8 cellular contexts compared by ENCODE assay signal in the genomic region with DNA sequence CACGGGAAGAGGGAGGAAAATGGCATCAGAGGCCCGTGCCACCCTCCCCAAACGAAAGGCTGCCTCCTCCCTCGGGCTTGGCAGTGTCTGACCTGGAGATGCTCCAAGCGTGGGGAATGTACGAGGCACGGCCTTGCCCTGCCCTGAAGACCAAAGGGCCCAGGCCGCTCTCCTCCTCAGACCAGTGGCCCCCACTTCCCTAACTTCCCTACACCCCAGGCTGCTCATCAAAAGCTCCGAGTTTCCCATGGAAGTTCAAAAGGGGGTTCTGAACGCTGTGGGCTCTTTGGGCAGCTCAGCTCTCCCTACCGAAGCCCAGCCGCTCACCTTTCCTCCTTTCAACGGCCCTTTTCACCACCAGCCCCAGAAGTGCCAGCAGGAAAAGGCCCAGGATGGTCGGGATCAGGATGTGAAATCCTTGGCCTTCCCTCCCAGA. TPM values are rescaled to one million over a fixed set of nuclear protein-coding genes. Genes with fewer than 3 reads are reported as not detected.
A peak's percentile ranks its signal among the peaks of the same experiment; 100 is the strongest.
DNase-seq lines count a peak whose midpoint lies in the region; ATAC-seq and TF ChIP-seq lines count a peak whose summit lies in the region.

No MANE protein-coding gene starts in this region.

- H3K4me2 ChIP-seq in BLaER1 (peak overlapping the region; percentile 89), OCI-LY1 (ENCODE audit: low read length) (peak overlapping the region; percentile 39; the same call in 1 of the 2 replicates), neural cell (ENCODE audit: low read length) (peak overlapping the region; percentile 60)

- TF ChIP-seq CTCF in OCI-LY1 (IDR thresholded peaks at IDR 0.05; ENCODE audit: low read length) (no peak), neural cell (IDR thresholded peaks at IDR 0.05; ENCODE audit: poor library complexity, severe bottlenecking) (no peak)

- H3K36me3 ChIP-seq in BLaER1 (peaks cover 28% of the 10 kb centered on the region), OCI-LY1 (ENCODE audit: insufficient read depth, low read length) (no peaks in the 10 kb centered on the region), neural cell (ENCODE audit: insufficient read depth, low read length) (no peaks in the 10 kb centered on the region)

- H3K27ac ChIP-seq in BLaER1: no peak overlapping the region
- H3K27ac ChIP-seq in OCI-LY1 (ENCODE audit: low read depth, low read length, poor library complexity, severe bottlenecking): no peak overlapping the region
- H3K27ac ChIP-seq in neural cell (ENCODE audit: low read length): no peak overlapping the region

- ATAC-seq in esophagus mucosa: peak; percentile 6
- ATAC-seq in GM19452 (IDR thresholded peaks at IDR 0.05; ENCODE audit: unreplicated experiment): no peak

- H3K9me3 ChIP-seq in BLaER1 (no peaks in the 10 kb centered on the region), OCI-LY1 (ENCODE audit: low read length) (no peaks in the 10 kb centered on the region), neural cell (ENCODE audit: low read length) (no peaks in the 10 kb centered on the region)

- H3K4me3 ChIP-seq in BLaER1: peak overlapping the region; percentile 63
- no peak overlapping the region for H3K4me3 ChIP-seq in OCI-LY1 (ENCODE audit: low read depth, low read length, poor library complexity, severe bottlenecking)
- peak overlapping the region; percentile 79 for H3K4me3 ChIP-seq in neural cell (ENCODE audit: low read length)

- no peak for DNase-seq in stimulated activated naive CD4-positive, alpha-beta T cell (lab: John Stamatoyannopoulos, UW)
- DNase-seq in NOMO-1 (lab: John Stamatoyannopoulos, UW; ENCODE audit: unreplicated experiment in 2 of 2) (no peak), hypothalamus (lab: John Stamatoyannopoulos, UW) (no peak)

- peaks cover 59% of the 10 kb centered on the region for H4K20me1 ChIP-seq in BLaER1
- no peaks in the 10 kb centered on the region for H4K20me1 ChIP-seq in OCI-LY1 (ENCODE audit: insufficient read depth, low read length)
- no peaks in the 10 kb centered on the region for H4K20me1 ChIP-seq in neural cell (ENCODE audit: insufficient read depth)

- H3K9me2 ChIP-seq in OCI-LY1 (ENCODE audit: low read depth, low read length): no peaks in the 10 kb centered on the region
- no peaks in the 10 kb centered on the region for H3K9me2 ChIP-seq in neural cell (ENCODE audit: insufficient read depth, low read length)

- peaks cover 36% of the 10 kb centered on the region for H3K27me3 ChIP-seq in BLaER1
- H3K27me3 ChIP-seq in OCI-LY1 (ENCODE audit: insufficient read depth, low read length): no peaks in the 10 kb centered on the region
- peaks cover 39% of the 10 kb centered on the region for H3K27me3 ChIP-seq in neural cell (ENCODE audit: insufficient read depth, low read depth, low read length)

- H3F3A ChIP-seq in OCI-LY1 (ENCODE audit: insufficient read depth, low read length): no peaks in the 10 kb centered on the region
- H3F3A ChIP-seq in neural cell (ENCODE audit: insufficient read depth, low read length, poor library complexity, severe bottlenecking): no peaks in the 10 kb centered on the region

- no peak for TF ChIP-seq RAD21 in neural cell (conservative IDR thresholded peaks at IDR 0.05)

- H3K4me1 ChIP-seq in BLaER1: peaks cover 63% of the 10 kb centered on the region
- peaks cover 14% of the 10 kb centered on the region for H3K4me1 ChIP-seq in OCI-LY1 (ENCODE audit: insufficient read depth, low read length, severe bottlenecking)

- no peak for TF ChIP-seq EP300 in neural cell (conservative IDR thresholded peaks at IDR 0.05; ENCODE audit: poor library complexity, severe bottlenecking)

- H3K79me2 ChIP-seq in OCI-LY1 (ENCODE audit: insufficient read depth, low read length) (no peaks in the 10 kb centered on the region), neural cell (replicated peaks; ENCODE audit: insufficient read depth, low read length) (no peaks in the 10 kb centered on the region)

- H2AFZ ChIP-seq in OCI-LY1 (ENCODE audit: low read length) (no peak overlapping the region), neural cell (ENCODE audit: low read depth, low read length) (no peak overlapping the region)

- H3K9ac ChIP-seq in BLaER1: 0 out of 2 replicates have a peak overlapping the region, but pooled peaks have one; percentile 38
- H3K9ac ChIP-seq in OCI-LY1 (ENCODE audit: low read length): no peak overlapping the region
- peak overlapping the region; percentile 24 for H3K9ac ChIP-seq in neural cell (ENCODE audit: low read length)

TF ChIP-seq in neural cell, 6 proteins besides CTCF, POLR2A, EP300 and RAD21:
- no peak for TF ChIP-seq TAF1 (IDR thresholded peaks at IDR 0.05; ENCODE audit: low read depth)
- peak; percentile 7 for TF ChIP-seq REST (IDR thresholded peaks at IDR 0.05; ENCODE audit: borderline replicate concordance)
- no peak for TF ChIP-seq EZH2 (IDR thresholded peaks at IDR 0.05; ENCODE audit: borderline replicate concordance, insufficient read depth, low read length, poor library complexity, severe bottlenecking)

RNA-seq across cellular contexts. Expression of gene FCMR, which starts 11.8 kb away (rescaled TPM):
- total RNA-seq in esophagus mucosa: 2.9 TPM
- polyA plus RNA-seq in neural cell: not detected in 2 replicates
- polyA minus RNA-seq in neural cell: not detected in 2 replicates

RNA-seq across cellular contexts. Expression of gene IL24, which starts 12.7 kb away (rescaled TPM):
- 0.12 TPM for total RNA-seq in esophagus mucosa
- not detected in 2 replicates for polyA plus RNA-seq in neural cell
- not detected in 2 replicates for polyA minus RNA-seq in neural cell

RNA-seq across cellular contexts. Expression of gene PIGR, which starts 36.4 kb away (rescaled TPM):
- total RNA-seq in esophagus mucosa: 35.4 TPM
- polyA plus RNA-seq in neural cell: not detected in 2 replicates
- not detected in 2 replicates for polyA minus RNA-seq in neural cell

RNA-seq across cellular contexts. Expression of gene IL20, which starts 44.5 kb away (rescaled TPM):
- not detected for total RNA-seq in esophagus mucosa
- polyA plus RNA-seq in neural cell: not detected in 2 replicates
- not detected in 2 replicates for polyA minus RNA-seq in neural cell

Comparison
In these comparisons a context has a peak if more than half of its experiments do, and no peak if none do; other contexts are left out.
1. H3K4me2 ChIP-seq: peak in every context shown above with its lines; median percentile 89 in BLaER1; 60 in neural cell; 39 in OCI-LY1.